Comparison of ENCODE assay signal across 8 cellular contexts in the genomic region with DNA sequence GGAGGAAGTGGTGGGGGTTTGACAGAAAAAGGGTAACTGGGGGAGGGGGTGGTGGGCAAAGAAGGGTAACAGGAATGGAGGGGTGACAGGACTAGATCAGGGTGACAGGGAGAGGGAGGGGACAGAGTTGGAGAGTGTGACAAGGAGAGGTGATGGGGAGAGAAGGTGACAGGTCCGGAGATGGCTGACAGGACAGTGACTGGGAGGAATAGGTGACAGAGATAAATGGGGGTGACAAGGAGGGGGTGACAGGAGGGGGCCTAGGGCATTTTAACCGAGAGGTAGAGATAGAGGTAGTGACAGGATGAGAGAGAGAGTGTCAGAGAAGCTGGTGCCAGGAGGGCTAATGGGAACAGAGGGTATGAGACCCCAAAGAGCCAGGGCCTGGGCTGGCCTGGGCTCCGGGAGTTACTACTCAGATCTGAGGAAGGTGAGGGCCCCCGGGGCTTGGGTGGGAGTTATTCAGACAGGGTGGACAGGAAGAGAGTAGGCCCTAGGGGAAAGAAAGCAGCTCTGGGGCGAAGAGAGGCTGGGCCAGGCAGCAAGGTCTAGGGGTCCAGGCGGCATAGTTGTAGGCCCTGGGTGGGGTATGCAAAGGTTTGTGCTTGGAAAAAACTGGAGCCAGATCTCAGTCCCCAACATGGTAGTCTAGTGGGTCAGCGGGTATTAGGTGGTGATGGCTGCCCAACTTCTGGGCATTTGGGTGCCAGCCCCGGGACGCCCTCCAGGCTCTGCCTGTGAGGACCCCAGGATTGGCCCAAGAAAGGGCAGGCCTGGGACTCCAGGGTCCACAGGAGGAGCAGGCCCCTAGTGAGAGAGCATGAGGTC. TPM values are rescaled to one million over a fixed set of nuclear protein-coding genes. Genes with fewer than 3 reads are reported as not detected.
DNase-seq lines count a peak whose midpoint lies in the region; ATAC-seq and TF ChIP-seq lines count a peak whose summit lies in the region.

No MANE protein-coding gene starts in this region.

- H3K4me1 ChIP-seq in Peyer's patch, result peaks cover 3 to 26% (median 19%) of the 10 kb centered on the region in 4 donors
- peaks cover 10% of the 10 kb centered on the region for H3K4me1 ChIP-seq in prostate gland (replicated peaks)

- H3K4me3 ChIP-seq in GM06990 (replicated peaks; ENCODE audit: low read depth, low read length) (peak overlapping the region; percentile 91), Peyer's patch (peak overlapping the region; percentile 67 to 87 (median 72)), foreskin fibroblast (ENCODE audit: low read depth in 1 of 2, low read length in 2 of 2) (peak overlapping the region; percentile 81 to 84), prostate gland (peak overlapping the region; percentile 60 to 67)

- intact Hi-C loops in prostate gland (cut with DNase I), result loop anchor here (2.0 kb wide), 1 partner anchor 13 kb away; no protein-coding TSS in a partner anchor

- TF ChIP-seq CTCF in GM06990 (IDR thresholded peaks at IDR 0.05; ENCODE audit: insufficient read depth, low read length, poor library complexity, severe bottlenecking) (no peak), Peyer's patch (IDR thresholded peaks at IDR 0.05) (no peak), foreskin fibroblast (IDR thresholded peaks at IDR 0.05; ENCODE audit: low read depth, low read length) (no peak), prostate gland (IDR thresholded peaks at IDR 0.05) (no peak)

- no peak for ATAC-seq in HG03135 (IDR thresholded peaks at IDR 0.05; ENCODE audit: unreplicated experiment)

- H3K9me3 ChIP-seq in Peyer's patch (no peaks in the 10 kb centered on the region), prostate gland (no peaks in the 10 kb centered on the region)

- H3K36me3 ChIP-seq in GM06990 (ENCODE audit: control insufficient read depth, insufficient read depth, low read length), result peaks cover 18% of the 10 kb centered on the region
- peaks cover 0 to 31% (median 0%) of the 10 kb centered on the region in 3 donors for H3K36me3 ChIP-seq in Peyer's patch
- H3K36me3 ChIP-seq in prostate gland, result peaks cover 15 to 17% of the 10 kb centered on the region in 2 donors

- DNase-seq in GM06990 (ENCODE audit: extremely low read depth, insufficient read length) (peak; percentile 13), Peyer's patch (peak in 1 of 3 donors; percentile 55), foreskin fibroblast (no peak), prostate gland (ENCODE audit: low spot score) (no peak), GM03348 (ENCODE audit: low spot score) (no peak), NCI-H774 (lab: John Stamatoyannopoulos, UW) (no peak)
- no peak for DNase-seq in stimulated activated naive CD4-positive, alpha-beta T cell treated with Interleukin-2 at 50 U/mL for 16 hours (lab: John Stamatoyannopoulos, UW)

- peak overlapping the region; percentile 91 to 99 (median 94) for H3K27ac ChIP-seq in Peyer's patch
- peak overlapping the region; percentile 95 to 99 for H3K27ac ChIP-seq in prostate gland

- TF ChIP-seq POLR2A in Peyer's patch (IDR thresholded peaks at IDR 0.05) (no peak), prostate gland (IDR thresholded peaks at IDR 0.05) (no peak)

- WGBS in prostate gland, result 32% methylated on average over 9 of the region's 9 CpGs

- no peaks in the 10 kb centered on the region for H3K27me3 ChIP-seq in GM06990 (replicated peaks; ENCODE audit: control insufficient read depth, insufficient read depth, low read length)
- no peaks in the 10 kb centered on the region for H3K27me3 ChIP-seq in Peyer's patch
- no peaks in the 10 kb centered on the region for H3K27me3 ChIP-seq in prostate gland (replicated peaks; ENCODE audit: insufficient read depth)

RNA-seq across cellular contexts. Expression of a gene that starts 0.7 kb away (rescaled TPM):
- total RNA-seq in Peyer's patch (10 to 100 TPM; 40.5 to 72.8 (median 67.2) TPM), prostate gland (100 to 1,000 TPM in 1 of 2 donors, 10 to 100 TPM in 1; 64.6 to 145 TPM)

RNA-seq across cellular contexts. Expression of a gene that starts 14.8 kb away (rescaled TPM):
- total RNA-seq in Peyer's patch, result 10 to 100 TPM; 13.2 to 85.4 (median 49.3) TPM
- 100 to 1,000 TPM in 1 of 2 donors, 10 to 100 TPM in 1; 33.9 to 121 TPM for total RNA-seq in prostate gland

RNA-seq across cellular contexts. Expression of a gene that starts 27.3 kb away (rescaled TPM):
- total RNA-seq in Peyer's patch, result 10 to 100 TPM; 31.4 to 44.1 (median 41.0) TPM
- total RNA-seq in prostate gland, result 10 to 100 TPM; 37.1 to 61.6 TPM

RNA-seq across cellular contexts. Expression of a gene that starts 32.2 kb away (rescaled TPM):
- 1 to 10 TPM in 2 of 4 donors, not detected in 2; 1.1 TPM for total RNA-seq in Peyer's patch
- total RNA-seq in prostate gland, result 1 to 10 TPM in 1 of 2 donors, under 1 TPM in 1; 0.32 to 8.4 TPM

RNA-seq across cellular contexts. Expression of a gene that starts 32.7 kb away (rescaled TPM):
- 10 to 100 TPM in 2 of 4 donors, 1 to 10 TPM in 2; 8.6 to 42.1 (median 10.2) TPM for total RNA-seq in Peyer's patch
- 10 to 100 TPM; 36.6 to 48.5 TPM for total RNA-seq in prostate gland
